Comparison of ENCODE assay signal across 8 cellular contexts in the genomic region with DNA sequence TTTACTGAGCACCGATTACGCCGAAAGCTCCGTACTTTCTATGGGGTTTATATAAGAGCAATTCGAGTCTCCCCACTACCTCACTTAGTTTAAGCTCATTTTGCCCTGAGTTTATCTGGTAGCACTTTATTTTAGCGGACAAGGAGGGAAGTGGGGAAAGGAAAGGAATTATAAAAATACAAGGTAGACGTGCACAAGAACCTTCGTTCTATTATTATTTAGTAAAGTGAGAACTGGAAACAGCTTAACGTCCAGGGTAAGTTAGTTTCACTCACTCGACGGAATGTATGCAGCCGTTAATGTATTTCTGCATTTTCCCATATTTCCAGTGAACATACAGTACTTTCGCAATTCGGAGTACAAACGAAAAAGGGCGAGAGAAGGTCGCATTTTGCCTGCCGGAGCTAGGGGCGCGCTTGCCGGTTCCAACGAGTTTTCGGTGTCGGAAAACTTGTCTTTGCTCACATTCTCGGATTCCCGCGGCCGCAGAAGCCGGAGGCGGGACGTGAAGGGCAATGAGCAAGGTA. TPM values are rescaled to one million over a fixed set of nuclear protein-coding genes. Genes with fewer than 3 reads are reported as not detected.
DNase-seq lines count a peak whose midpoint lies in the region; ATAC-seq, FAIRE-seq and TF ChIP-seq lines count a peak whose summit lies in the region.

No MANE protein-coding gene starts in this region.

- DNase-seq in NCI-H1092 treated with DMSO at 0.1 percent for 48 hours (lab: John Stamatoyannopoulos, UW), result peak; percentile 65
- DNase-seq in NCI-H1092 (lab: John Stamatoyannopoulos, UW), result no peak
- no peak for DNase-seq in PC-9
- DNase-seq in endothelial cell of umbilical vein (ENCODE audit: low read depth, low spot score), result no peak
- DNase-seq in posterior vena cava (ENCODE audit: low spot score), result no peak
- no peak for DNase-seq in NCI-H2107 (lab: John Stamatoyannopoulos, UW)

- H3K9ac ChIP-seq in endothelial cell of umbilical vein (replicated peaks; ENCODE audit: extremely low read depth, insufficient read depth, low read length) (peak overlapping the region; percentile 92), parathyroid adenoma (no peak overlapping the region)

- H3K79me2 ChIP-seq in PC-9 (ENCODE audit: low read depth) (peaks cover 42% of the 10 kb centered on the region), endothelial cell of umbilical vein (ENCODE audit: control insufficient read depth, insufficient read depth, low read length) (peaks cover 36% of the 10 kb centered on the region), parathyroid adenoma (peaks cover 24% of the 10 kb centered on the region)

- TF ChIP-seq CTCF in PC-9 (conservative IDR thresholded peaks at IDR 0.05), result no peak
- TF ChIP-seq CTCF in endothelial cell of umbilical vein (IDR thresholded peaks at IDR 0.05; ENCODE audit: extremely low read depth in 1 of 2, insufficient read depth in 1 of 2, low read depth in 1 of 2, low read length in 2 of 2), result peak; percentile 5 to 18
- peak; percentile 9 for TF ChIP-seq CTCF in parathyroid adenoma (IDR thresholded peaks at IDR 0.05)

- H3K9me1 ChIP-seq in endothelial cell of umbilical vein (replicated peaks; ENCODE audit: control insufficient read depth, extremely low read depth, insufficient read depth, low read length), result no peaks in the 10 kb centered on the region

- H3K36me3 ChIP-seq in PC-9 (ENCODE audit: low read depth) (no peaks in the 10 kb centered on the region), endothelial cell of umbilical vein (ENCODE audit: control insufficient read depth in 2 of 2, extremely low read depth in 1 of 2, insufficient read depth in 2 of 2, low read length in 2 of 2) (no peaks in the 10 kb centered on the region), parathyroid adenoma (ENCODE audit: control insufficient read depth, insufficient read depth, low read length) (no peaks in the 10 kb centered on the region)

- no peak for ATAC-seq in GM21381 (IDR thresholded peaks at IDR 0.05; ENCODE audit: unreplicated experiment)

- peaks cover 16% of the 10 kb centered on the region for H3K4me1 ChIP-seq in PC-9 (replicated peaks; ENCODE audit: insufficient read depth)
- peaks cover 24% of the 10 kb centered on the region for H3K4me1 ChIP-seq in endothelial cell of umbilical vein (ENCODE audit: control insufficient read depth, extremely low read depth, insufficient read depth, low read length)
- H3K4me1 ChIP-seq in parathyroid adenoma, result peaks cover 5% of the 10 kb centered on the region

- H3K4me2 ChIP-seq in PC-9 (peak overlapping the region; percentile 89), endothelial cell of umbilical vein (ENCODE audit: insufficient read depth, low read length) (peak overlapping the region; percentile 95), parathyroid adenoma (ENCODE audit: low read length) (peak overlapping the region; percentile 98)

- CTCF ChIA-PET in PC-9 (lab: Charles Lee), result no interaction called here
- CTCF ChIA-PET in endothelial cell of umbilical vein (lab: Charles Lee), result interaction anchor here (1.0 to 2.2 kb wide), 8 partner anchors 14 to 761 kb away, joined by 3 to 8 read pairs (median 4); no protein-coding TSS in a partner anchor

- no peak for FAIRE-seq in endothelial cell of umbilical vein (lab: Jason Lieb, UNC)

- H4K20me1 ChIP-seq in PC-9 (ENCODE audit: insufficient read depth) (peaks cover 9% of the 10 kb centered on the region; the same call in 1 of the 2 replicates), endothelial cell of umbilical vein (replicated peaks; ENCODE audit: control insufficient read depth, extremely low read depth, insufficient read depth, low read length) (peaks cover 4% of the 10 kb centered on the region)

- H3K9me2 ChIP-seq in PC-9 (ENCODE audit: insufficient read depth), result no peaks in the 10 kb centered on the region

- intact Hi-C loops in PC-9 (cut with micrococcal nuclease; ENCODE audit: unreplicated experiment) (loop anchor here (5.0 to 10.0 kb wide), 5 partner anchors 154 to 757 kb away; a partner anchor contains a TSS), endothelial cell of umbilical vein (cut with micrococcal nuclease) (loop anchor here (5.0 kb wide), 2 partner anchors 431 to 764 kb away; no protein-coding TSS in a partner anchor), posterior vena cava (cut with DNase I) (no loop called here)

- no TSS peak for BruUV-seq in PC-9 (replicated peaks; lab: Mats Ljungman, UMichigan)
- no TSS peak for BruUV-seq in endothelial cell of umbilical vein (replicated peaks; lab: Mats Ljungman, UMichigan)

- peak overlapping the region; percentile 92 for H3K4me3 ChIP-seq in PC-9
- peak overlapping the region; percentile 60 to 94 (median 74) for H3K4me3 ChIP-seq in endothelial cell of umbilical vein (replicated peaks in 1 of 3; ENCODE audit: insufficient read depth in 1 of 3, low read depth in 1 of 3, low read length in 3 of 3)
- H3K4me3 ChIP-seq in parathyroid adenoma (ENCODE audit: low read depth, low read length), result peak overlapping the region; percentile 89

- H3K9me3 ChIP-seq in PC-9 (ENCODE audit: insufficient read depth, low read depth), result no peaks in the 10 kb centered on the region
- H3K9me3 ChIP-seq in endothelial cell of umbilical vein (replicated peaks; ENCODE audit: control insufficient read depth, insufficient read depth, low read length), result no peaks in the 10 kb centered on the region
- no peaks in the 10 kb centered on the region for H3K9me3 ChIP-seq in parathyroid adenoma (ENCODE audit: control insufficient read depth, low read length)

- H3F3A ChIP-seq in PC-9 (ENCODE audit: insufficient read depth, low read depth), result 0 out of 2 replicates have a peak, but pooled peaks cover 4% of the 10 kb centered on the region

- peak overlapping the region; percentile 81 for H2AFZ ChIP-seq in PC-9
- H2AFZ ChIP-seq in endothelial cell of umbilical vein (ENCODE audit: low read depth, low read length), result peak overlapping the region; percentile 78
- H2AFZ ChIP-seq in parathyroid adenoma, result peak overlapping the region; percentile 79

- H3K27me3 ChIP-seq in PC-9 (ENCODE audit: insufficient read depth, low read depth) (no peaks in the 10 kb centered on the region), endothelial cell of umbilical vein (ENCODE audit: control insufficient read depth in 2 of 2, insufficient read depth in 2 of 2, low read length in 2 of 2) (peaks cover 12 to 15% of the 10 kb centered on the region in 2 experiments), parathyroid adenoma (ENCODE audit: control insufficient read depth, insufficient read depth, low read length) (no peaks in the 10 kb centered on the region)

- dilution Hi-C loops in endothelial cell of umbilical vein (cut with MboI; ENCODE audit: extremely low pct_ligation_motif_present, low sequenced_read_pairs), result no loop called here

- TF ChIP-seq POLR2A in endothelial cell of umbilical vein (IDR thresholded peaks at IDR 0.05; ENCODE audit: low read depth, low read length), result no peak

- POLR2A ChIA-PET in PC-9 (lab: Charles Lee; ENCODE audit: unreplicated experiment), result interaction anchor here (0.6 to 2.0 kb wide), 3 partner anchors 62 to 450 kb away, joined by 8 to 12 read pairs (median 11); a partner anchor contains a TSS
- POLR2A ChIA-PET in endothelial cell of umbilical vein (lab: Charles Lee), result interaction anchor here (0.7 kb wide), 1 partner anchor 20 kb away, joined by 3 read pairs; no protein-coding TSS in a partner anchor

- peak overlapping the region; percentile 94 for H3K27ac ChIP-seq in PC-9
- peak overlapping the region; percentile 90 for H3K27ac ChIP-seq in endothelial cell of umbilical vein (ENCODE audit: insufficient read depth, low read depth, low read length)
- peak overlapping the region; percentile 96 for H3K27ac ChIP-seq in parathyroid adenoma

TF ChIP-seq in endothelial cell of umbilical vein, 7 proteins besides CTCF, POLR2A, EP300 and RAD21:
- no peak for TF ChIP-seq GATA2 (IDR thresholded peaks at IDR 0.05; ENCODE audit: insufficient read depth, insufficient read length, low read depth, low read length)
- no peak for TF ChIP-seq MYC (IDR thresholded peaks at IDR 0.05; ENCODE audit: low read depth, low read length)
- no peak for TF ChIP-seq POLR2AphosphoS5 (IDR thresholded peaks at IDR 0.05; ENCODE audit: insufficient read depth, low read depth, low read length)
- no peak for TF ChIP-seq FOS (IDR thresholded peaks at IDR 0.05; ENCODE audit: borderline replicate concordance, insufficient read depth, low read length)
- no peak for TF ChIP-seq EZH2 (IDR thresholded peaks at IDR 0.05; ENCODE audit: borderline replicate concordance, low read depth, low read length, severe bottlenecking)
- no peak for TF ChIP-seq JUN (IDR thresholded peaks at IDR 0.05; ENCODE audit: borderline replicate concordance, insufficient read depth, insufficient read length, low read depth)
- TF ChIP-seq, protein P1, sequence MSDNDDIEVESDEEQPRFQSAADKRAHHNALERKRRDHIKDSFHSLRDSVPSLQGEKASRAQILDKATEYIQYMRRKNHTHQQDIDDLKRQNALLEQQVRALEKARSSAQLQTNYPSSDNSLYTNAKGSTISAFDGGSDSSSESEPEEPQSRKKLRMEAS (IDR thresholded peaks at IDR 0.05; ENCODE audit: insufficient read depth, insufficient read length), result no peak

RNA-seq across cellular contexts. Expression of a gene that starts 1.2 kb away (rescaled TPM):
- total RNA-seq in PC-9 (2021) (110 and 155 TPM in 2 replicates), endothelial cell of umbilical vein (113 and 114 TPM in 2 replicates), posterior vena cava (10 to 100 TPM; 82.5 to 84.7 TPM)
- 40.2 and 56.4 TPM in 2 replicates for polyA plus RNA-seq in endothelial cell of umbilical vein
- 48.1 and 49.3 TPM in 2 replicates for polyA plus RNA-seq in endothelial cell of umbilical vein (2011; cell fraction: cytosol; rRNA removed)
- polyA plus RNA-seq in endothelial cell of umbilical vein (2011; cell fraction: nucleus; rRNA removed), result 46.4 and 75.4 TPM in 2 replicates
- polyA plus RNA-seq in endothelial cell of umbilical vein (2012), result 71.8 and 85.2 TPM in 2 replicates
- polyA minus RNA-seq in endothelial cell of umbilical vein, result 130 and 137 TPM in 2 replicates
- polyA minus RNA-seq in endothelial cell of umbilical vein (2011; cell fraction: cytosol; rRNA and poly(A)+ RNA removed), result 68.8 TPM
- 104 and 165 TPM in 2 replicates for polyA minus RNA-seq in endothelial cell of umbilical vein (2011; cell fraction: nucleus; rRNA and poly(A)+ RNA removed)

Comparison
In these comparisons a context has a peak if more than half of its experiments do, and no peak if none do; other contexts are left out.
1. intact Hi-C loops: an anchor here in PC-9 (5.0 to 10.0 kb wide) and endothelial cell of umbilical vein (5.0 kb wide); none called in posterior vena cava.